ENCODE assay signal across 4 cellular contexts in the genomic region with DNA sequence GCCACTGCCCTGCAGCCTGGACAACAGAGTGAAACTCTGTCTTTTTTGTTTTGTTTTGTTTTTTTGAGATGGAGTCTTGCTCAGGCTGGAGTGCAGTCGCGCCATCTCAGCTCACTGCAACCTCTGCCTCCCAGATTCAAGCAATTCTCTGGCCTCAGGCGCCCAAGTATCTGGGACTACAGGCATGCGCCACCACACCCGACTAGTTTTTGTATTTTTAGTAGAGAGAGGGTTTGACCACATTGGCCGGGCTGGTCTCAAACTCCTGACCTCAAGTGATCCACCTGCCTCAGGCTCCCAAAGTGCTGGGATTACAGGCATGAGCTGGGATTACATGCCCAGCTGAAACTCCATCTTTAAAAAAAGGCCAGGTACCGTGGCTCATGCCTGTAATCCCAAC. TPM values are rescaled to one million over a fixed set of nuclear protein-coding genes. Genes with fewer than 3 reads are reported as not detected.
"Had no signal": no experiment of that assay in that cellular context is flagged by ENCODE, and none has a peak within 500 bp of the region (broad histone marks: within the 10 kb centered on the region; RNA-seq: fewer than 3 reads in every experiment).

No MANE protein-coding gene starts in this region.

RNA-seq across cellular contexts. Expression of a gene that starts 4.7 kb away (rescaled TPM):
- total RNA-seq: dermis microvascular lymphatic vessel endothelial cell, lung microvascular endothelial cell, neural crest cell, pulmonary artery endothelial cell had no signal
